1 cellular context compared by ENCODE assay signal in genomic region chr4:56477192-56477706, GRCh38.
TF ChIP-seq lines count a peak whose summit lies in the region.

No MANE protein-coding gene starts in this region.

TF ChIP-seq in K562, 482 proteins besides CTCF, POLR2A, EP300 and RAD21:
- TF ChIP-seq TCF3 (CRISPR knock-in tag; IDR thresholded peaks at IDR 0.05) (peak; percentile 49), BCL6 (CRISPR knock-in tag; IDR thresholded peaks at IDR 0.05) (no peak), STAT5B (CRISPR knock-in tag; IDR thresholded peaks at IDR 0.05) (no peak), DIDO1 (tag; IDR thresholded peaks at IDR 0.05; ENCODE audit: low read depth) (no peak), CBFA2T3 (IDR thresholded peaks at IDR 0.05) (peak; percentile 75), GATA2 (CRISPR knock-in tag; IDR thresholded peaks at IDR 0.05) (0 out of 2 replicates have a peak, but pooled peaks have one; percentile 10), NR2C2 (CRISPR knock-in tag; IDR thresholded peaks at IDR 0.05) (no peak), NR2C2 (tag; IDR thresholded peaks at IDR 0.05) (peak; percentile 21; the same call in 1 of the 2 replicates), ARID1B (IDR thresholded peaks at IDR 0.05) (peak; percentile 59; the same call in 1 of the 2 replicates), NUFIP1 (IDR thresholded peaks at IDR 0.05; ENCODE audit: partially characterized antibody) (no peak), ZFX (CRISPR knock-in tag; IDR thresholded peaks at IDR 0.05) (no peak), ZEB2 (IDR thresholded peaks at IDR 0.05) (no peak), ZSCAN32 (CRISPR knock-in tag; IDR thresholded peaks at IDR 0.05) (no peak), CC2D1A (IDR thresholded peaks at IDR 0.05) (no peak), TAL1 (IDR thresholded peaks at IDR 0.05) (peak; percentile 42; the same call in 1 of the 2 replicates), ZNF384 (IDR thresholded peaks at IDR 0.05; ENCODE audit: low read depth, low read length) (peak; percentile 73), SMARCA4 (IDR thresholded peaks at IDR 0.05) (0 out of 2 replicates have a peak, but pooled peaks have one; percentile 28), CBX8 (IDR thresholded peaks at IDR 0.05; ENCODE audit: borderline replicate concordance, extremely low read depth, low read depth, low read length, poor library complexity, severe bottlenecking) (no peak), NFRKB (IDR thresholded peaks at IDR 0.05; ENCODE audit: low read depth) (no peak), ZBTB7A (IDR thresholded peaks at IDR 0.05; ENCODE audit: borderline replicate concordance, control insufficient read depth, low read depth, low read length) (peak; percentile 54), ZNF766 (CRISPR knock-in tag; conservative IDR thresholded peaks at IDR 0.05) (peak; percentile 62), EP400 (IDR thresholded peaks at IDR 0.05) (no peak)
